Comparison of ENCODE assay signal across 23 cellular contexts in the genomic region with DNA sequence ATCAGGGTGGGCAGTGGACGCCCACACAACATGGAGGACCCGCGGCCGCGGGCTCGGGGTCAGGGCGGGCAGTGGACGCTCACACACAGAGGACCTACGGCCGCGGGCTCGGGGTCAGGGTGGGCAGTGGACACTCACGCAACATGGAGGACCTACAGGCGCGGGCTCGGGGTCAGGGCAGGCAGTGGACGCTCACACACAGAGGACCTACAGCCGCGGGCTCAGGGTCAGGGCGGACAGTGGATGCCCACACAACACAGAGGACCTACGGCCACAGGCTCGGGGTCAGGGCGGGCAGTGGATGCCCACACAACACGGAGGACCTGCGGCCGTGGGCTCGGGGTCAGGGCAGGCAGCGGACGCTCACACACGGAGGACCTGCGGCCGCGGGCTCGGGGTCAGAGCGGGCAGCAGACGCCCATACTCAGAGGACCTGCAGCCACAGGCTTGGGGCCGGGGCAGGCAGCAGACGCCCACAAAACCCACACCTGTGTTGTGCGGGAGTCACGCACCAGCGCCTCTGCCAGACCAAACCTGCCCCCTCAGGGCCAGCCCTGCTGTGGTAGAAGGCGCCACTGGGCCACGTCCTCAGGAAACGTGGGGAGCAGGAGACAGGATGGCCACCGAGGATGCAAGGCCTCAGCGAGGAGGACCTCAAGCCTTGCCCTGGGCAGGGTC. TPM values are rescaled to one million over a fixed set of nuclear protein-coding genes. Genes with fewer than 3 reads are reported as not detected.
DNase-seq lines count a peak whose midpoint lies in the region; ATAC-seq, FAIRE-seq and TF ChIP-seq lines count a peak whose summit lies in the region.
"Had no signal": no experiment of that assay in that cellular context is flagged by ENCODE, and none has a peak within 500 bp of the region (broad histone marks: within the 10 kb centered on the region; RNA-seq: fewer than 3 reads in every experiment).

No MANE protein-coding gene starts in this region.

- no peak overlapping the region for H2AK5ac ChIP-seq in H1 (ENCODE audit: low read depth, low read length)

- TF ChIP-seq POLR2A in H1 (IDR thresholded peaks at IDR 0.05; ENCODE audit: control extremely low read depth in 1 of 2, low read depth in 2 of 2, low read length in 2 of 2) = no peak
- no peak for TF ChIP-seq POLR2A in thyroid gland (IDR thresholded peaks at IDR 0.05)

- no peak overlapping the region for H2BK20ac ChIP-seq in H1 (ENCODE audit: low read length)

- H3K9ac ChIP-seq in H1 (replicated peaks in 1 of 4; ENCODE audit: extremely low read depth in 1 of 4, low read depth in 3 of 4, low read length in 3 of 4) = no peak overlapping the region
- H3K9ac ChIP-seq: BLaER1 treated with 17β-estradiol and CSF1 and Interleukin-3, amounts not matched to agents 10 nM and 100 nM had no signal

- no peak for TF ChIP-seq CTCF in right atrium auricular region (IDR thresholded peaks at IDR 0.05)
- no peak for TF ChIP-seq CTCF in H1 (IDR thresholded peaks at IDR 0.05; ENCODE audit: control extremely low read depth in 1 of 3, insufficient read depth in 1 of 3, low read depth in 1 of 3, low read length in 3 of 3)
- no peak for TF ChIP-seq CTCF in mucosa of descending colon (IDR thresholded peaks at IDR 0.05)
- TF ChIP-seq CTCF in thyroid gland (IDR thresholded peaks at IDR 0.05) = no peak

- H3K23me2 ChIP-seq in H1 (ENCODE audit: low read depth, low read length) = no peaks in the 10 kb centered on the region

- no peaks in the 10 kb centered on the region for H3K9me3 ChIP-seq in right atrium auricular region
- no peaks in the 10 kb centered on the region for H3K9me3 ChIP-seq in H1 (ENCODE audit: insufficient read depth in 2 of 2, low read depth in 1 of 2, low read length in 1 of 2)
- no peaks in the 10 kb centered on the region for H3K9me3 ChIP-seq in mucosa of descending colon
- no peaks in the 10 kb centered on the region for H3K9me3 ChIP-seq in thyroid gland
- H3K9me3 ChIP-seq in effector memory CD4-positive, alpha-beta T cell (ENCODE audit: control insufficient read depth, low read length) = no peaks in the 10 kb centered on the region
- H3K9me3 ChIP-seq: A549; BLaER1 treated with 17β-estradiol and CSF1 and Interleukin-3, amounts not matched to agents 10 nM and 100 nM; SJSA1 had no signal

- no peak overlapping the region for H3K56ac ChIP-seq in H1 (replicated peaks; ENCODE audit: insufficient read length, low read depth, low read length)

- H3K4me1 ChIP-seq in right atrium auricular region (peaks cover 0 to 14% of the 10 kb centered on the region in 2 donors), H1 (replicated peaks in 1 of 4; ENCODE audit: control insufficient read depth in 3 of 4, insufficient read depth in 4 of 4, low read length in 3 of 4) (no peaks in the 10 kb centered on the region; a peak in 1 of 7 replicates), mucosa of descending colon (ENCODE audit: low read depth) (no peaks in the 10 kb centered on the region), thyroid gland (peaks cover 20 to 38% of the 10 kb centered on the region in 2 donors)
- no peaks in the 10 kb centered on the region for H3K4me1 ChIP-seq in effector memory CD4-positive, alpha-beta T cell (ENCODE audit: control insufficient read depth, insufficient read depth, low read length, poor library complexity, severe bottlenecking)
- H3K4me1 ChIP-seq: A549; BLaER1 treated with 17β-estradiol and CSF1 and Interleukin-3, amounts not matched to agents 10 nM and 100 nM had no signal

- intact Hi-C loops in Right ventricle myocardium superior (cut with DNase I) (no loop called here), mucosa of descending colon (cut with DNase I, micrococcal nuclease) (no loop called here), thyroid gland (cut with DNase I) (no loop called here)

- no peak overlapping the region for H2BK15ac ChIP-seq in H1 (ENCODE audit: low read length)

- H3K36me3 ChIP-seq in right atrium auricular region (no peaks in the 10 kb centered on the region), H1 (ENCODE audit: control insufficient read depth in 2 of 4, insufficient read depth in 4 of 4, low read length in 3 of 4) (peaks cover 0 to 2% (median 0%) of the 10 kb centered on the region in 4 experiments; a peak in 1 of 8 replicates), mucosa of descending colon (ENCODE audit: low read depth) (no peaks in the 10 kb centered on the region), thyroid gland (no peaks in the 10 kb centered on the region)
- H3K36me3 ChIP-seq in effector memory CD4-positive, alpha-beta T cell (ENCODE audit: control insufficient read depth, insufficient read depth, low read length) = peaks cover 81% of the 10 kb centered on the region

- no peak overlapping the region for H3K4me2 ChIP-seq in H1 (ENCODE audit: insufficient read depth in 1 of 2, low read depth in 2 of 2, low read length in 2 of 2)
- H3K4me2 ChIP-seq: A549; BLaER1 treated with 17β-estradiol and CSF1 and Interleukin-3, amounts not matched to agents 10 nM and 100 nM had no signal

- no peak overlapping the region for H2BK120ac ChIP-seq in H1 (replicated peaks; ENCODE audit: low read depth, low read length)

- no peak overlapping the region for H3K23ac ChIP-seq in H1 (ENCODE audit: insufficient read length)

- no peak overlapping the region for H4K91ac ChIP-seq in H1 (replicated peaks; ENCODE audit: insufficient read length, low read length)

- no peak overlapping the region for H4K5ac ChIP-seq in H1 (ENCODE audit: insufficient read length, low read depth, low read length)

- H2BK12ac ChIP-seq in H1 (ENCODE audit: low read depth, low read length) = no peak overlapping the region

- no peak overlapping the region for H3K4ac ChIP-seq in H1 (replicated peaks; ENCODE audit: insufficient read length, low read depth, low read length)

- H3K14ac ChIP-seq in H1 (ENCODE audit: insufficient read length) = no peak overlapping the region

- no peak overlapping the region for H3K18ac ChIP-seq in H1 (ENCODE audit: extremely low read depth, low read length)

- CTCF ChIA-PET in H1 (lab: Charles Lee; ENCODE audit: partially characterized antibody) = interaction anchor here (1.0 kb wide), 1 partner anchor 277 kb away, joined by 3 read pairs; no protein-coding TSS in a partner anchor

- no peak for TF ChIP-seq EP300 in H1 (IDR thresholded peaks at IDR 0.05; ENCODE audit: borderline replicate concordance in 1 of 2, low read depth in 2 of 2, low read length in 2 of 2)

- H3K4me3 ChIP-seq in right atrium auricular region (no peak overlapping the region), H1 (ENCODE audit: extremely low read depth in 1 of 4, insufficient read depth in 2 of 4, low read depth in 3 of 4, low read length in 4 of 4) (no peak overlapping the region), mucosa of descending colon (no peak overlapping the region), thyroid gland (replicated peaks in 1 of 3) (no peak overlapping the region)
- H3K4me3 ChIP-seq in effector memory CD4-positive, alpha-beta T cell (ENCODE audit: insufficient read depth, low read depth, low read length, poor library complexity, severe bottlenecking) = no peak overlapping the region
- H3K4me3 ChIP-seq: A549; BLaER1 treated with 17β-estradiol and CSF1 and Interleukin-3, amounts not matched to agents 10 nM and 100 nM; SJSA1 had no signal

- no peak for FAIRE-seq in H1 (lab: Jason Lieb, UNC)
- FAIRE-seq: A549, G401.6, H54, HTR-8/SVneo had no signal

- peaks cover 4 to 8% of the 10 kb centered on the region in 2 experiments for H4K20me1 ChIP-seq in H1 (replicated peaks in 1 of 2; ENCODE audit: control insufficient read depth in 1 of 2, insufficient read depth in 2 of 2, low read length in 2 of 2)

- 88% methylated on average over 39 of the region's 46 CpGs; no CpG with 5 or more reads in 1 of the 2 experiments for WGBS in H1 (ENCODE audit: extremely low coverage in 1 of 2, insufficient coverage in 1 of 2, insufficient read length in 1 of 2, insufficient replicate concordance in 2 of 2, low coverage in 1 of 2, low lambda C conversion rate in 2 of 2, missing lambda C conversion rate in 1 of 2), 2 experiments
- WGBS in thyroid gland, 2 donors = 84 to 89% methylated on average over 25 to 43 of the region's 46 CpGs

- H3K27me3 ChIP-seq in right atrium auricular region (no peaks in the 10 kb centered on the region), H1 (replicated peaks in 1 of 4; ENCODE audit: control insufficient read depth in 3 of 4, extremely low read depth in 1 of 4, insufficient read depth in 3 of 4, low read length in 3 of 4) (no peaks in the 10 kb centered on the region), thyroid gland (no peaks in the 10 kb centered on the region)
- H3K27me3 ChIP-seq in effector memory CD4-positive, alpha-beta T cell (replicated peaks; ENCODE audit: control insufficient read depth, insufficient read depth, low read length, poor library complexity, severe bottlenecking) = no peaks in the 10 kb centered on the region
- H3K27me3 ChIP-seq: BLaER1 treated with 17β-estradiol and CSF1 and Interleukin-3, amounts not matched to agents 10 nM and 100 nM; SJSA1 had no signal

- H3K27ac ChIP-seq in right atrium auricular region (no peak overlapping the region), H1 (ENCODE audit: low read depth, low read length) (no peak overlapping the region), thyroid gland (peak overlapping the region; percentile 58 to 81 (median 80))
- H3K27ac ChIP-seq in effector memory CD4-positive, alpha-beta T cell (ENCODE audit: insufficient read depth, low read length, poor library complexity, severe bottlenecking) = no peak overlapping the region
- H3K27ac ChIP-seq: A549, HL-60, SJSA1 had no signal

- no peak for ATAC-seq in Right ventricle myocardium superior (ENCODE audit: poor library complexity)
- ATAC-seq in mucosa of descending colon = no peak
- no peak for ATAC-seq in GM18861 (IDR thresholded peaks at IDR 0.05; ENCODE audit: unreplicated experiment)
- no peak for ATAC-seq in GM18873 (IDR thresholded peaks at IDR 0.05; ENCODE audit: low FRiP score, unreplicated experiment)
- ATAC-seq: A549 had no signal

- POLR2A ChIA-PET in H1 (lab: Charles Lee; ENCODE audit: partially characterized antibody) = no interaction called here

- H4K8ac ChIP-seq in H1 (ENCODE audit: extremely low read depth, insufficient read depth, low read length) = peak overlapping the region; percentile 85; the same call in 1 of the 2 replicates

- H2AFZ ChIP-seq in H1 (ENCODE audit: low read length) = no peak overlapping the region

- no peak for TF ChIP-seq RAD21 in H1 (IDR thresholded peaks at IDR 0.05 in 1 of 2, conservative IDR thresholded peaks at IDR 0.05 in 1 of 2; ENCODE audit: low read depth in 2 of 2, low read length in 2 of 2)

- peak overlapping the region; percentile 26; the same call in 1 of the 2 replicates for H2BK5ac ChIP-seq in H1 (ENCODE audit: low read depth, low read length)

- no peaks in the 10 kb centered on the region for H3K79me2 ChIP-seq in H1 (ENCODE audit: control insufficient read depth in 1 of 2, insufficient read depth in 2 of 2, low read length in 2 of 2)

- no peaks in the 10 kb centered on the region for H3K79me1 ChIP-seq in H1 (ENCODE audit: low read depth, low read length)

- DNase-seq in Right ventricle myocardium superior = peak; percentile 40
- DNase-seq in right atrium auricular region (ENCODE audit: low spot score) = no peak
- no peak for DNase-seq in H1 (ENCODE audit: low read depth in 1 of 2, low spot score in 2 of 2)
- peak in 2 of 3 donors; percentile 22 to 48 for DNase-seq in mucosa of descending colon
- DNase-seq in thyroid gland = no peak
- no peak for DNase-seq in effector memory CD4-positive, alpha-beta T cell
- DNase-seq: DND-41, KG1, NCI-H1417 treated with DMSO at 0.1 percent for 48 hours, NCI-H2029, NCI-H2171, NCI-H446 treated with DMSO at 0.1 percent for 48 hours, OCI-M1 had no signal

RNA-seq across cellular contexts. Expression of gene C13orf46, which starts 27.6 kb away (rescaled TPM):
- total RNA-seq in Right ventricle myocardium superior = 0.32 TPM
- 1 to 10 TPM in 1 of 2 donors, under 1 TPM in 1; 0.59 to 2.7 TPM for total RNA-seq in right atrium auricular region
- 0.21 and 0.28 TPM in 2 replicates for total RNA-seq in H1 (2021; fragmentation: NEBNext Ultra II Directional; extraction: Animal tissue kit (Norgen Biotek cat#: 25700))
- polyA plus RNA-seq in H1 (2011; rRNA removed) = 0.23 and 0.60 TPM in 2 replicates
- polyA plus RNA-seq in H1 (2011; cell fraction: cytosol; rRNA removed) = 0.21 TPM
- polyA plus RNA-seq in H1 (2011; cell fraction: nucleus; rRNA removed) = 1.2 TPM
- polyA plus RNA-seq in H1 (2012, experiment 1 of 2) = 0.09 to 0.21 TPM (median 0.11 TPM) in 3 of 4 replicates, not detected in the other
- 0.04 TPM for polyA plus RNA-seq in H1 (2012, experiment 2 of 2)
- polyA plus RNA-seq in H1 (2013, experiment 1 of 2) = 0.06 TPM
- polyA plus RNA-seq in H1 (2013, experiment 2 of 2) = 0.04 TPM
- polyA minus RNA-seq in H1 (2011; rRNA and poly(A)+ RNA removed) = 0.46 and 0.69 TPM in 2 replicates
- polyA minus RNA-seq in H1 (2011; cell fraction: cytosol; rRNA and poly(A)+ RNA removed) = 0.29 TPM
- polyA minus RNA-seq in H1 (2011; cell fraction: nucleus; rRNA and poly(A)+ RNA removed) = 0.80 TPM
- 1 to 10 TPM; 1.3 to 1.8 (median 1.6) TPM for total RNA-seq in mucosa of descending colon
- 1 to 10 TPM in 3 of 4 donors, under 1 TPM in 1; 0.67 to 9.4 (median 4.3) TPM for total RNA-seq in thyroid gland
- total RNA-seq: RPMI7951, SJSA1 had no signal

Comparison
In these comparisons a context has a peak if more than half of its experiments do, and no peak if none do; other contexts are left out.
1. DNase-seq: peak in Right ventricle myocardium superior (single experiment) and mucosa of descending colon (2 of 3); none in right atrium auricular region (single experiment), H1 (0 of 2), thyroid gland (0 of 2) and effector memory CD4-positive, alpha-beta T cell (0 of 3).
2. H3K27ac ChIP-seq: peak in thyroid gland (3 of 3); none in right atrium auricular region (0 of 2), H1 (single experiment) and effector memory CD4-positive, alpha-beta T cell (single experiment).